23 cellular contexts compared by ENCODE assay signal in genomic region chr3:141272906-141273662, GRCh38. TPM values are rescaled to one million over a fixed set of nuclear protein-coding genes. Genes with fewer than 3 reads are reported as not detected.
A peak's percentile ranks its signal among the peaks of the same experiment; 100 is the strongest.
DNase-seq lines count a peak whose midpoint lies in the region; ATAC-seq and TF ChIP-seq lines count a peak whose summit lies in the region.
"Had no signal": no experiment of that assay in that cellular context is flagged by ENCODE, and none has a peak within 500 bp of the region (broad histone marks: within the 10 kb centered on the region; RNA-seq: fewer than 3 reads in every experiment).

No MANE protein-coding gene starts in this region.

- H3K27me3 Mint-ChIP-seq in activated T-helper 2 cell treated with anti-CD3 and anti-CD28 coated beads, Interferon-gamma antibody, Interleukin-2, Interleukin-4, amounts not matched to agents 10 μg/mL and 5 μg/mL and 100 μg/mL, durations not matched to agents 14 hours and 24 hours and 36 hours (ENCODE audit: low read depth) = no peaks in the 10 kb centered on the region
- H3K27me3 Mint-ChIP-seq: CD4-positive, alpha-beta memory T cell had no signal

- no peak overlapping the region for H3K4me3 ChIP-seq in AG04450 (ENCODE audit: low read depth, low read length)
- H3K4me3 ChIP-seq in DND-41 (ENCODE audit: low read depth in 1 of 2, low read length in 2 of 2) = no peak overlapping the region
- no peak overlapping the region for H3K4me3 ChIP-seq in fibroblast of villous mesenchyme (ENCODE audit: low read depth, low read length)
- H3K4me3 ChIP-seq: A549 had no signal

- H3K4me1 Mint-ChIP-seq in activated T-helper 2 cell treated with anti-CD3 and anti-CD28 coated beads, Interferon-gamma antibody, Interleukin-2, Interleukin-4, amounts not matched to agents 10 μg/mL and 5 μg/mL and 100 μg/mL, durations not matched to agents 14 hours and 24 hours and 36 hours (ENCODE audit: low read depth) = peaks cover 67% of the 10 kb centered on the region

- TF ChIP-seq CTCF in AG04450 (IDR thresholded peaks at IDR 0.05; ENCODE audit: low read depth, low read length) (no peak), DND-41 (IDR thresholded peaks at IDR 0.05; ENCODE audit: borderline replicate concordance, extremely low read depth, low read length, poor library complexity, severe bottlenecking) (no peak), fibroblast of villous mesenchyme (IDR thresholded peaks at IDR 0.05; ENCODE audit: insufficient read depth, low read depth, low read length) (no peak)

- H3K4me1 ChIP-seq in DND-41 (ENCODE audit: insufficient read depth, low read length) = peaks cover 72% of the 10 kb centered on the region

- H3K4me2 ChIP-seq in DND-41 (ENCODE audit: insufficient read depth, low read length) = no peak overlapping the region
- H3K4me2 ChIP-seq: A549 had no signal

- intact Hi-C loops in activated T-helper 2 cell treated with anti-CD3 and anti-CD28 coated beads, Interferon-gamma antibody, Interleukin-2, Interleukin-4, amounts not matched to agents 10 μg/mL and 5 μg/mL and 100 μg/mL, durations not matched to agents 14 hours and 24 hours and 36 hours (cut with micrococcal nuclease) = loop anchor here (1.0 to 10.0 kb wide), 2 partner anchors 12 to 258 kb away; no protein-coding TSS in a partner anchor

- no peak overlapping the region for H3K4me3 Mint-ChIP-seq in activated T-helper 2 cell treated with anti-CD3 and anti-CD28 coated beads, Interferon-gamma antibody, Interleukin-2, Interleukin-4, amounts not matched to agents 10 μg/mL and 5 μg/mL and 100 μg/mL, durations not matched to agents 14 hours and 24 hours and 36 hours (ENCODE audit: low read depth)

- H4K20me1 ChIP-seq in DND-41 (ENCODE audit: insufficient read depth, low read length) = peaks cover 6% of the 10 kb centered on the region; the same call in 1 of the 2 replicates

- peak overlapping the region; percentile 98 for H3K27ac Mint-ChIP-seq in activated T-helper 2 cell treated with anti-CD3 and anti-CD28 coated beads, Interferon-gamma antibody, Interleukin-2, Interleukin-4, amounts not matched to agents 10 μg/mL and 5 μg/mL and 100 μg/mL, durations not matched to agents 14 hours and 24 hours and 36 hours

- H3K9me3 Mint-ChIP-seq in activated T-helper 2 cell treated with anti-CD3 and anti-CD28 coated beads, Interferon-gamma antibody, Interleukin-2, Interleukin-4, amounts not matched to agents 10 μg/mL and 5 μg/mL and 100 μg/mL, durations not matched to agents 14 hours and 24 hours and 36 hours = no peaks in the 10 kb centered on the region
- H3K9me3 Mint-ChIP-seq: CD4-positive, alpha-beta memory T cell had no signal

- no peak overlapping the region for H2AFZ ChIP-seq in DND-41 (ENCODE audit: low read depth, low read length)

- H3K79me2 ChIP-seq in DND-41 (ENCODE audit: insufficient read depth, low read length) = peaks cover 87% of the 10 kb centered on the region

- H3K9me3 ChIP-seq in AG04450 (ENCODE audit: control insufficient read depth, insufficient read depth, low read length) (no peaks in the 10 kb centered on the region), DND-41 (ENCODE audit: insufficient read depth, low read length, severe bottlenecking) (no peaks in the 10 kb centered on the region)
- H3K9me3 ChIP-seq: A549 had no signal

- DNase-seq in AG04450 (ENCODE audit: low read depth, low spot score) (no peak), DND-41 (no peak), fibroblast of villous mesenchyme (ENCODE audit: low read depth) (peak; percentile 26), kidney tubule cell (ENCODE audit: low spot score) (no peak), NCI-H1417 (lab: John Stamatoyannopoulos, UW) (no peak), NCI-H748 (lab: John Stamatoyannopoulos, UW; ENCODE audit: unreplicated experiment) (no peak)
- no peak for DNase-seq in activated T-helper 2 cell treated with anti-CD3 and anti-CD28 coated beads, Interferon-gamma antibody, Interleukin-2, Interleukin-4, amounts not matched to agents 10 μg/mL and 5 μg/mL and 100 μg/mL, durations not matched to agents 14 hours and 24 hours and 36 hours (ENCODE audit: low spot score)
- DNase-seq: C1 segment of cervical spinal cord; CD4-positive, alpha-beta memory T cell; DMS 273 treated with DMSO at 0.1 percent for 48 hours; DMS79 treated with DMSO at 0.1 percent for 48 hours; Karpas-422; NCI-H1092 treated with DMSO at 0.1 percent for 48 hours; NCI-H1436 treated with DMSO at 0.1 percent for 48 hours; NCI-H1930; NCI-H2107; NCI-H446; NCI-H524 treated with DMSO at 0.1 percent for 48 hours; NCI-H82; NK-92 treated with Interleukin-12 subunit alpha and Interleukin-12 subunit beta, amount 100 ng/mL, for 24 hours; SHP77 had no signal

- peaks cover 100% of the 10 kb centered on the region for H3K36me3 ChIP-seq in DND-41 (ENCODE audit: insufficient read depth, low read length)

- H3K27me3 ChIP-seq in AG04450 (ENCODE audit: control insufficient read depth, insufficient read depth, low read length) (no peaks in the 10 kb centered on the region), DND-41 (ENCODE audit: insufficient read depth, low read length, poor library complexity) (no peaks in the 10 kb centered on the region)

- CTCF ChIA-PET in AG04450 (lab: Charles Lee) = interaction anchor here (1.0 kb wide), 1 partner anchor 39 kb away, joined by 3 read pairs; no protein-coding TSS in a partner anchor

- no peak for ATAC-seq in DND-41 (ENCODE audit: insufficient read depth, low read depth)
- ATAC-seq: A549 had no signal

- POLR2A ChIA-PET in AG04450 (lab: Yijun Ruan, JAX) = interaction anchor here (0.6 to 0.9 kb wide), 2 partner anchors 11 to 42 kb away, joined by 3 to 6 read pairs; no protein-coding TSS in a partner anchor

- H3K9ac ChIP-seq in DND-41 (ENCODE audit: low read depth, low read length) = no peak overlapping the region; the same call in 1 of the 2 replicates

- peak overlapping the region; percentile 11 for H3K27ac ChIP-seq in AG04450 (ENCODE audit: low read depth, low read length)
- peak overlapping the region; percentile 65 for H3K27ac ChIP-seq in DND-41 (ENCODE audit: low read length)
- H3K27ac ChIP-seq: A549, RWPE1 had no signal

- peaks cover 54% of the 10 kb centered on the region for H3K36me3 Mint-ChIP-seq in activated T-helper 2 cell treated with anti-CD3 and anti-CD28 coated beads, Interferon-gamma antibody, Interleukin-2, Interleukin-4, amounts not matched to agents 10 μg/mL and 5 μg/mL and 100 μg/mL, durations not matched to agents 14 hours and 24 hours and 36 hours (ENCODE audit: low read depth)
- H3K36me3 Mint-ChIP-seq: CD4-positive, alpha-beta memory T cell had no signal

RNA-seq across cellular contexts. Expression of gene PXYLP1, which starts 41.5 kb away (rescaled TPM):
- 20.0 and 21.7 TPM in 2 replicates for polyA plus RNA-seq in AG04450 (2011; rRNA removed)
- polyA minus RNA-seq in AG04450 (2011; rRNA and poly(A)+ RNA removed) = 20.2 and 21.6 TPM in 2 replicates
- total RNA-seq in activated T-helper 2 cell treated with anti-CD3 and anti-CD28 coated beads, Interferon-gamma antibody, Interleukin-2, Interleukin-4, amounts not matched to agents 10 μg/mL and 5 μg/mL and 100 μg/mL, durations not matched to agents 14 hours and 24 hours and 36 hours = 57.2 and 66.0 TPM in 2 replicates
- 3.2 and 3.5 TPM in 2 replicates for total RNA-seq in fibroblast of villous mesenchyme

Comparison
In these comparisons a context has a peak if more than half of its experiments do, and no peak if none do; other contexts are left out.
1. RNA of gene PXYLP1, which starts 41.5 kb away (total RNA-seq): 57.2 to 66.0 TPM in activated T-helper 2 cell treated with anti-CD3 and anti-CD28 coated beads, Interferon-gamma antibody, Interleukin-2, Interleukin-4, amounts not matched to agents 10 μg/mL and 5 μg/mL and 100 μg/mL, durations not matched to agents 14 hours and 24 hours and 36 hours; 3.2 to 3.5 TPM in fibroblast of villous mesenchyme; every median in the first group is over 10 times any median in the second.